ENCODE assay signal across 8 cellular contexts in the genomic region with DNA sequence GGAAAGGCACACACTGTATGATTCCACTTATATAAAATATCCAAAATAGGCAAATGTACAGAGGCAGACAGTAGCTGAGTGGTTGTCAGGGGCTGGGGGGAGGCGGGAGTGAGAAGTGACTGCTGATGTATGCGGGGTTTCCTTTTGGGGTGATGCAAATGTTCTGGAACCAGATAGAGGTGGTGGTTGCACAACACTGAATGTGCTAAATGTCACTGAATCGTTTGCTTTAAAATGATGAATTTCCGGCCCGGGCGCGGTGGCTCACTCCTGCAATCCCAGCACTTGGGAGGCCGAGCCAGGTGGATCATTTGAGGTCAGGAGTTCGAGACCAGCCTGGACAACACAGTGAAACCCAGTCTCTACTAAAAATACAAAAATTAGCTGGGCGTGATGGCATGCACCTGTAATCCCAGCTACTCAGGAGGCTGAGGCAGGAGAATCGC. TPM values are rescaled to one million over a fixed set of nuclear protein-coding genes. Genes with fewer than 3 reads are reported as not detected.
A peak's percentile ranks its signal among the peaks of the same experiment; 100 is the strongest.
DNase-seq lines count a peak whose midpoint lies in the region; ATAC-seq and TF ChIP-seq lines count a peak whose summit lies in the region.
"Not testable (repeated sequence)": the region's sequence is repeated elsewhere in the genome, so short reads cannot be mapped to it uniquely, and the experiment has no call there.

No MANE protein-coding gene starts in this region.

- H3K27me3 ChIP-seq in esophagus squamous epithelium, upper lobe of left lung: not testable (repeated sequence)

- H3K36me3 Mint-ChIP-seq in activated naive CD4-positive, alpha-beta T cell treated with anti-CD3 and anti-CD28 coated beads, Interleukin-2, amount 50 U/mL, for 24 hours: not testable (repeated sequence)

- H3K4me1 ChIP-seq in esophagus squamous epithelium (peaks cover 0 to 36% (median 13%) of the 10 kb centered on the region in 3 donors), upper lobe of left lung (peaks cover 8 to 23% (median 14%) of the 10 kb centered on the region in 4 donors)

- not testable (repeated sequence) for H3K27me3 Mint-ChIP-seq in activated naive CD4-positive, alpha-beta T cell treated with anti-CD3 and anti-CD28 coated beads, Interleukin-2, amount 50 U/mL, for 24 hours

- intact Hi-C loops in esophagus squamous epithelium (cut with DNase I): not testable (repeated sequence)

- not testable (repeated sequence) for H3K9me3 ChIP-seq in esophagus squamous epithelium, upper lobe of left lung

- ATAC-seq in GM19025 (IDR thresholded peaks at IDR 0.05; ENCODE audit: low read depth, unreplicated experiment) (peak; percentile 40), upper lobe of left lung (ENCODE audit: low FRiP score in 2 of 2) (peak; percentile 48 to 61)

- peak overlapping the region; percentile 95 for H3K27ac Mint-ChIP-seq in activated naive CD4-positive, alpha-beta T cell treated with anti-CD3 and anti-CD28 coated beads, Interleukin-2, amount 50 U/mL, for 24 hours

- H3K9me3 Mint-ChIP-seq in activated naive CD4-positive, alpha-beta T cell treated with anti-CD3 and anti-CD28 coated beads, Interleukin-2, amount 50 U/mL, for 24 hours: not testable (repeated sequence)

- not testable (repeated sequence) for TF ChIP-seq POLR2A in esophagus squamous epithelium (IDR thresholded peaks at IDR 0.05); upper lobe of left lung (IDR thresholded peaks at IDR 0.05)

- DNase-seq in NOMO-1 treated with dmso at 0.1 percent for 144 hours (lab: John Stamatoyannopoulos, UW; ENCODE audit: unreplicated experiment) (peak; percentile 84), middle frontal gyrus (ENCODE audit: extremely low spot score, low spot score) (peak; percentile 42), upper lobe of left lung (peak in 1 of 2 donors; percentile 81)
- DNase-seq in activated CD4-positive, alpha-beta T cell treated with anti-CD3 and anti-CD28 coated beads, Interleukin-2, amount 50 U/mL, for 4 hours: peak; percentile 50 to 51
- DNase-seq in esophagus squamous epithelium (lab: John Stamatoyannopoulos, UW): not testable (repeated sequence)
- peak; percentile 31 to 63 for DNase-seq in stimulated activated CD4-positive, alpha-beta T cell treated with anti-CD3 and anti-CD28 coated beads, Interleukin-4, amount 100 ng/mL, for 4 hours

- H3K4me1 Mint-ChIP-seq in activated naive CD4-positive, alpha-beta T cell treated with anti-CD3 and anti-CD28 coated beads, Interleukin-2, amount 50 U/mL, for 24 hours: peaks cover 73% of the 10 kb centered on the region

- H3K27ac ChIP-seq in esophagus squamous epithelium (peak overlapping the region in 3 of 4 donors; percentile 30 to 69 (median 64)), upper lobe of left lung (peak overlapping the region; percentile 79 to 91 (median 82))

- 45 to 49% methylated on average over 11 of the region's 11 CpGs for WGBS in esophagus squamous epithelium, 2 donors
- WGBS in upper lobe of left lung, 2 donors: 43 to 59% methylated on average over 7 to 11 of the region's 11 CpGs

- TF ChIP-seq EP300 in upper lobe of left lung (IDR thresholded peaks at IDR 0.05): peak in 1 of 4 donors; percentile 29

- peak overlapping the region; percentile 54 for H3K4me3 Mint-ChIP-seq in activated naive CD4-positive, alpha-beta T cell treated with anti-CD3 and anti-CD28 coated beads, Interleukin-2, amount 50 U/mL, for 24 hours

- not testable (repeated sequence) for H3K36me3 ChIP-seq in esophagus squamous epithelium, upper lobe of left lung

- H3K4me3 ChIP-seq in esophagus squamous epithelium, upper lobe of left lung: not testable (repeated sequence)

- TF ChIP-seq CTCF in esophagus squamous epithelium (IDR thresholded peaks at IDR 0.05); upper lobe of left lung (IDR thresholded peaks at IDR 0.05): not testable (repeated sequence)

RNA-seq across cellular contexts. Expression of gene IL12RB1, which starts 2.4 kb away (rescaled TPM):
- total RNA-seq in esophagus squamous epithelium (1 to 10 TPM; 1.1 to 2.3 (median 1.9) TPM), upper lobe of left lung (10 to 100 TPM in 1 of 6 donors, 1 to 10 TPM in 5; 2.6 to 13.2 (median 8.6) TPM)

RNA-seq across cellular contexts. Expression of gene MAST3, which starts 8.5 kb away (rescaled TPM):
- 1 to 10 TPM; 2.3 to 4.8 (median 4.1) TPM for total RNA-seq in esophagus squamous epithelium
- total RNA-seq in upper lobe of left lung: 10 to 100 TPM in 4 of 6 donors, 1 to 10 TPM in 2; 9.3 to 67.1 (median 27.5) TPM
